13 cellular contexts compared by ENCODE assay signal in the genomic region with DNA sequence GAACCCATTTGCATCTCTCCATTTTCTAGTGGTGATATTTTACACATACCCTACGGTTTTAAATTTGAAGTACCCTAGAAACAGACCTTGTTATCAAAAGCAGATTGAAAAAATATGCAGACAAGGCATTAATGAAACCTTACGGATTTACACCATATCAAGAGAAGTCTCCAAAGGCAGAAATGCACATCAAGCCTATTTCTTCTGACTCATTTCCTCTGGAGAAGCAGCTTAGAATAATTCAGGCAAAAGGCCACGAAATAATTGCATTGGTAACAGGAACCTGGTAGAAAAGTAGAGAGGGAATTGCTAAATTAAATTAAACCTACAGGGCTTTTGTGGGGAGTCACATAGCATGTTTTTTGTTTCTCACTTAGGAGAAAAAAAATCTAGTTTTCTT. TPM values are rescaled to one million over a fixed set of nuclear protein-coding genes. Genes with fewer than 3 reads are reported as not detected.
DNase-seq lines count a peak whose midpoint lies in the region; FAIRE-seq and TF ChIP-seq lines count a peak whose summit lies in the region.
"Had no signal": no experiment of that assay in that cellular context is flagged by ENCODE, and none has a peak within 500 bp of the region (broad histone marks: within the 10 kb centered on the region; RNA-seq: fewer than 3 reads in every experiment).

No MANE protein-coding gene starts in this region.

- intact Hi-C loops in Calu3 (cut with micrococcal nuclease; ENCODE audit: unreplicated experiment), result loop anchor here (10.0 kb wide), 1 partner anchor 273 kb away; no protein-coding TSS in a partner anchor

- H3K36me3 Mint-ChIP-seq in Calu3 (ENCODE audit: insufficient read depth, unreplicated experiment), result no peaks in the 10 kb centered on the region
- H3K36me3 Mint-ChIP-seq: natural killer cell treated with Interleukin-12 subunit alpha and Interleukin-12 subunit beta and Interleukin-15 and Interleukin-18, amount 100 ng/mL, for 72 hours had no signal

- no peak overlapping the region for H3K27ac Mint-ChIP-seq in Calu3 (ENCODE audit: unreplicated experiment)
- H3K27ac Mint-ChIP-seq: activated naive CD8-positive, alpha-beta T cell treated with anti-CD3 and anti-CD28 coated beads, Interleukin-2, amount 10 ng/mL, durations not matched to agents 7 days and 5 days had no signal

- TF ChIP-seq CTCF in epithelial cell of esophagus (IDR thresholded peaks at IDR 0.05; ENCODE audit: insufficient read depth, low read depth, low read length, missing control alignments), result no peak
- no peak for TF ChIP-seq CTCF in Calu3 (IDR thresholded peaks at IDR 0.05; ENCODE audit: unreplicated experiment)

- no peaks in the 10 kb centered on the region for H3K9me3 Mint-ChIP-seq in Calu3 (ENCODE audit: low read depth, unreplicated experiment)
- H3K9me3 Mint-ChIP-seq: activated naive CD8-positive, alpha-beta T cell treated with anti-CD3 and anti-CD28 coated beads, Interleukin-2, amount 10 ng/mL, durations not matched to agents 7 days and 5 days; natural killer cell treated with Interleukin-12 subunit alpha and Interleukin-12 subunit beta and Interleukin-15 and Interleukin-18, amount 100 ng/mL, for 72 hours had no signal

- CTCF ChIA-PET in Calu3 (lab: Charles Lee), result no interaction called here

- H3K4me3 Mint-ChIP-seq in Calu3 (ENCODE audit: low read depth, unreplicated experiment), result no peak overlapping the region
- H3K4me3 Mint-ChIP-seq: activated naive CD8-positive, alpha-beta T cell treated with anti-CD3 and anti-CD28 coated beads, Interleukin-2, amount 10 ng/mL, durations not matched to agents 7 days and 5 days; natural killer cell treated with Interleukin-12 subunit alpha and Interleukin-12 subunit beta and Interleukin-15 and Interleukin-18, amount 100 ng/mL, for 72 hours had no signal

- FAIRE-seq in H54 (lab: Jason Lieb, UNC), result peak; percentile 95

- no peak for TF ChIP-seq POLR2A in H54 (IDR thresholded peaks at IDR 0.05; ENCODE audit: low read depth, low read length)

- no peaks in the 10 kb centered on the region for H3K27me3 Mint-ChIP-seq in Calu3 (ENCODE audit: unreplicated experiment)
- H3K27me3 Mint-ChIP-seq: activated naive CD8-positive, alpha-beta T cell treated with anti-CD3 and anti-CD28 coated beads, Interleukin-2, amount 10 ng/mL, durations not matched to agents 7 days and 5 days; natural killer cell treated with Interleukin-12 subunit alpha and Interleukin-12 subunit beta and Interleukin-15 and Interleukin-18, amount 100 ng/mL, for 72 hours had no signal

- no peak for DNase-seq in H54 (ENCODE audit: insufficient read length, low spot score)
- DNase-seq in RPMI7951 (ENCODE audit: low read depth), result peak; percentile 76
- peak; percentile 57 for DNase-seq in epithelial cell of esophagus (ENCODE audit: low read depth)
- DNase-seq in stromal cell of bone marrow (ENCODE audit: low read depth), result peak; percentile 58
- DNase-seq in SIG-M5 treated with dmso at 0.1 percent for 504 hours (lab: John Stamatoyannopoulos, UW; ENCODE audit: unreplicated experiment), result no peak
- no peak for DNase-seq in stimulated activated CD4-positive, alpha-beta T cell treated with anti-CD3 and anti-CD28 coated beads, Interleukin-15, amount 100 ng/mL, for 24 hours
- no peak for DNase-seq in Calu3
- DNase-seq: activated naive CD8-positive, alpha-beta T cell treated with anti-CD3 and anti-CD28 coated beads, Interleukin-2, amount 10 ng/mL, durations not matched to agents 7 days and 5 days; dorsolateral prefrontal cortex; left ventricle myocardium inferior; NCI-H1105; Right ventricle myocardium superior had no signal

- H3K4me3 ChIP-seq in epithelial cell of esophagus (ENCODE audit: low read length), result no peak overlapping the region
- H3K4me3 ChIP-seq: dorsolateral prefrontal cortex, left ventricle myocardium inferior had no signal

- BruUV-seq in Calu3 (replicated peaks; lab: Mats Ljungman, UMichigan), result no TSS peak

- peaks cover 13% of the 10 kb centered on the region for H3K4me1 Mint-ChIP-seq in Calu3 (ENCODE audit: low read depth, unreplicated experiment)
- H3K4me1 Mint-ChIP-seq: activated naive CD8-positive, alpha-beta T cell treated with anti-CD3 and anti-CD28 coated beads, Interleukin-2, amount 10 ng/mL, durations not matched to agents 7 days and 5 days had no signal

RNA-seq across cellular contexts. Expression of a gene that starts 34.7 kb away (rescaled TPM):
- total RNA-seq in RPMI7951 (2014; rRNA removed; shearing (Covaris generic)), result 3.9 and 10.2 TPM in 2 replicates
- 12.6 and 18.3 TPM in 2 replicates for total RNA-seq in Calu3 (2022)

Comparison
In these comparisons a context has a peak if more than half of its experiments do, and no peak if none do; other contexts are left out.
1. DNase-seq: peak in RPMI7951 (single experiment), epithelial cell of esophagus (single experiment) and stromal cell of bone marrow (single experiment); none in H54 (single experiment), SIG-M5 treated with dmso at 0.1 percent for 504 hours (single experiment), stimulated activated CD4-positive, alpha-beta T cell treated with anti-CD3 and anti-CD28 coated beads, Interleukin-15, amount 100 ng/mL, for 24 hours (single experiment) and Calu3 (single experiment).